In the genomic region with DNA sequence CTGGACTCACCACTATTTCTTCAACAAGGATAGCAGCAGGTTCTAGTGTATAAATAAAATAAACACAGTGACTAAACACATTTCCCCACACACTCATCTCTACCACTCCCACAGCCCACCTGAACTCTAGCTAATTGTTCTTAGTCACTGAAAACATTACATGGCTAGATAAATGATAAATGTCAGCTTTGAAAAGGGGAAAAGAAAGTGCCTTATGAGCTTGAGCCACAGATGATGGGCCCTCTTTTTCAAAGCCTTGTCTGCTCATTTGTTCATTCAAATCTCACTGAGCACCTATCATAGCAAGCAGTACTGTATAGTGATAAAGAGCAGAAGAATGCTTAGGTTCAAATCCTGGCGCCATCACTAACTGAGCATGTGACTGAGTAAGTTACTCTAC, we compare ENCODE assay signal across 15 cellular contexts. TPM values are rescaled to one million over a fixed set of nuclear protein-coding genes. Genes with fewer than 3 reads are reported as not detected.
DNase-seq lines count a peak whose midpoint lies in the region; ATAC-seq and TF ChIP-seq lines count a peak whose summit lies in the region.
"Had no signal": no experiment of that assay in that cellular context is flagged by ENCODE, and none has a peak within 500 bp of the region (broad histone marks: within the 10 kb centered on the region; RNA-seq: fewer than 3 reads in every experiment).

No MANE protein-coding gene starts in this region.

- H3K23ac ChIP-seq in IMR-90 (ENCODE audit: low read depth, low read length) = peak overlapping the region; percentile 8; the same call in 1 of the 2 replicates

- H4K5ac ChIP-seq in IMR-90 (ENCODE audit: low read depth, low read length) = no peak overlapping the region

- TF ChIP-seq CTCF in IMR-90 (conservative IDR thresholded peaks at IDR 0.05; ENCODE audit: low read depth, low read length) = no peak

- dilution Hi-C loops in IMR-90 (cut with HindIII; ENCODE audit: low sequenced_read_pairs, unreplicated experiment) = no loop called here

- peaks cover 5% of the 10 kb centered on the region; the same call in 1 of the 2 replicates for H3K4me1 ChIP-seq in IMR-90 (ENCODE audit: control insufficient read depth, insufficient read depth, low read length)

- no peak for TF ChIP-seq POLR2A in IMR-90 (IDR thresholded peaks at IDR 0.05; ENCODE audit: low read depth, low read length)

- no peaks in the 10 kb centered on the region for H3K9me3 Mint-ChIP-seq in activated CD4-positive, alpha-beta memory T cell treated with anti-CD3 and anti-CD28 coated beads for 36 hours
- no peaks in the 10 kb centered on the region for H3K9me3 Mint-ChIP-seq in activated CD4-positive, alpha-beta memory T cell treated with anti-CD3 and anti-CD28 coated beads, Interleukin-2, amount 10 ng/mL, durations not matched to agents 7 days and 5 days
- no peaks in the 10 kb centered on the region for H3K9me3 Mint-ChIP-seq in activated naive CD8-positive, alpha-beta T cell treated with anti-CD3 and anti-CD28 coated beads, Interleukin-2, amount 50 U/mL, for 24 hours

- no CpG with 5 or more reads among the region's 1 CpG for WGBS in IMR-90 (ENCODE audit: extremely low coverage in 2 of 2, insufficient read length in 1 of 2), 2 experiments

- no peak overlapping the region for H3K27ac ChIP-seq in IMR-90 (ENCODE audit: insufficient read depth, low read length)
- H3K27ac ChIP-seq: coronary artery, upper lobe of right lung had no signal

- no peak overlapping the region for H4K91ac ChIP-seq in IMR-90 (ENCODE audit: insufficient read depth, low read depth, low read length)

- H2AK9ac ChIP-seq in IMR-90 (replicated peaks; ENCODE audit: low read depth, low read length, poor library complexity) = no peak overlapping the region

- no peaks in the 10 kb centered on the region for H3K36me3 Mint-ChIP-seq in activated CD4-positive, alpha-beta memory T cell treated with anti-CD3 and anti-CD28 coated beads for 36 hours
- peaks cover 3% of the 10 kb centered on the region for H3K36me3 Mint-ChIP-seq in activated CD4-positive, alpha-beta memory T cell treated with anti-CD3 and anti-CD28 coated beads, Interleukin-2, amount 10 ng/mL, durations not matched to agents 7 days and 5 days (ENCODE audit: low read depth)
- H3K36me3 Mint-ChIP-seq in activated naive CD8-positive, alpha-beta T cell treated with anti-CD3 and anti-CD28 coated beads, Interleukin-2, amount 50 U/mL, for 24 hours (ENCODE audit: low read depth) = no peaks in the 10 kb centered on the region

- H3K9ac ChIP-seq in IMR-90 (ENCODE audit: low read depth, low read length) = no peak overlapping the region

- in situ Hi-C loops in IMR-90 (cut with MboI; ENCODE audit: low sequenced_read_pairs) = no loop called here

- H3K4ac ChIP-seq in IMR-90 (ENCODE audit: low read depth, low read length) = no peak overlapping the region

- H3K9me3 ChIP-seq in IMR-90 (ENCODE audit: control insufficient read depth, insufficient read depth, low read length) = no peaks in the 10 kb centered on the region
- H3K9me3 ChIP-seq: upper lobe of right lung had no signal

- H3K27me3 ChIP-seq in IMR-90 (ENCODE audit: control insufficient read depth, insufficient read depth, low read length) = no peaks in the 10 kb centered on the region
- H3K27me3 ChIP-seq: upper lobe of right lung had no signal

- no peak for TF ChIP-seq RAD21 in IMR-90 (IDR thresholded peaks at IDR 0.05; ENCODE audit: low read length)

- intact Hi-C loops in activated CD4-positive, alpha-beta memory T cell treated with anti-CD3 and anti-CD28 coated beads for 36 hours (cut with micrococcal nuclease) = loop anchor here (1.0 to 2.0 kb wide), 2 partner anchors 13 to 23 kb away; no protein-coding TSS in a partner anchor
- intact Hi-C loops in IMR-90 (cut with micrococcal nuclease) = no loop called here

- no peak overlapping the region for H2BK5ac ChIP-seq in IMR-90 (ENCODE audit: low read depth, low read length, poor library complexity, severe bottlenecking)

- H3K4me2 ChIP-seq in IMR-90 (ENCODE audit: low read depth, low read length) = no peak overlapping the region

- H3K14ac ChIP-seq in IMR-90 (replicated peaks; ENCODE audit: low read depth, low read length) = no peak overlapping the region

- ATAC-seq in IMR-90 (ENCODE audit: low read depth) = 0 out of 2 replicates have a peak, but pooled peaks have one; percentile 32
- peak; percentile 88 for ATAC-seq in activated naive CD8-positive, alpha-beta T cell treated with anti-CD3 and anti-CD28 coated beads, Interleukin-2, amount 50 U/mL, for 24 hours
- ATAC-seq: sciatic nerve, upper lobe of right lung had no signal

- DNase-seq in activated CD4-positive, alpha-beta memory T cell treated with anti-CD3 and anti-CD28 coated beads for 36 hours = peak; percentile 59
- no peak for DNase-seq in activated CD4-positive, alpha-beta memory T cell treated with anti-CD3 and anti-CD28 coated beads, Interleukin-2, amount 10 ng/mL, durations not matched to agents 7 days and 5 days
- peak; percentile 46 for DNase-seq in IMR-90
- no peak for DNase-seq in activated naive CD8-positive, alpha-beta T cell treated with anti-CD3 and anti-CD28 coated beads, Interleukin-2, amount 50 U/mL, for 24 hours
- peak; percentile 53 for DNase-seq in pons (ENCODE audit: low spot score)
- DNase-seq in amniotic stem cell (lab: John Stamatoyannopoulos, UW) = no peak
- no peak for DNase-seq in activated effector memory CD4-positive, alpha-beta T cell treated with anti-CD3 and anti-CD28 coated beads, Interleukin-2, amount 50 U/mL, for 16 hours
- no peak for DNase-seq in NCI-H524 (lab: John Stamatoyannopoulos, UW)
- DNase-seq: activated gamma-delta T cell, kidney, NCI-H1105, SHP77 treated with DMSO at 0.1 percent for 48 hours, upper lobe of right lung had no signal

- H2BK120ac ChIP-seq in IMR-90 (ENCODE audit: low read depth, low read length) = no peak overlapping the region

- no peak overlapping the region for H3K4me3 Mint-ChIP-seq in activated CD4-positive, alpha-beta memory T cell treated with anti-CD3 and anti-CD28 coated beads for 36 hours
- no peak overlapping the region for H3K4me3 Mint-ChIP-seq in activated CD4-positive, alpha-beta memory T cell treated with anti-CD3 and anti-CD28 coated beads, Interleukin-2, amount 10 ng/mL, durations not matched to agents 7 days and 5 days
- no peak overlapping the region for H3K4me3 Mint-ChIP-seq in activated naive CD8-positive, alpha-beta T cell treated with anti-CD3 and anti-CD28 coated beads, Interleukin-2, amount 50 U/mL, for 24 hours

- H3K36me3 ChIP-seq in IMR-90 (ENCODE audit: control insufficient read depth, insufficient read depth, low read length) = no peaks in the 10 kb centered on the region
- H3K36me3 ChIP-seq: upper lobe of right lung had no signal

- no peak overlapping the region for H2BK20ac ChIP-seq in IMR-90 (ENCODE audit: low read depth, low read length)

- no peak overlapping the region for H2AK5ac ChIP-seq in IMR-90 (ENCODE audit: low read depth, low read length)

- H3K4me1 Mint-ChIP-seq in activated CD4-positive, alpha-beta memory T cell treated with anti-CD3 and anti-CD28 coated beads for 36 hours (ENCODE audit: low read depth) = peaks cover 75% of the 10 kb centered on the region
- H3K4me1 Mint-ChIP-seq in activated CD4-positive, alpha-beta memory T cell treated with anti-CD3 and anti-CD28 coated beads, Interleukin-2, amount 10 ng/mL, durations not matched to agents 7 days and 5 days = peaks cover 43% of the 10 kb centered on the region
- H3K4me1 Mint-ChIP-seq in activated naive CD8-positive, alpha-beta T cell treated with anti-CD3 and anti-CD28 coated beads, Interleukin-2, amount 50 U/mL, for 24 hours = peaks cover 79% of the 10 kb centered on the region

- H4K20me1 ChIP-seq in IMR-90 (ENCODE audit: insufficient read depth, low read length) = peaks cover 13% of the 10 kb centered on the region; the same call in 1 of the 2 replicates

- no peak overlapping the region for H3K18ac ChIP-seq in IMR-90 (ENCODE audit: low read depth, low read length)

- CTCF ChIA-PET in activated CD4-positive, alpha-beta memory T cell treated with anti-CD3 and anti-CD28 coated beads for 36 hours (lab: Charles Lee) = interaction anchor here (0.9 to 2.8 kb wide), 10 partner anchors 15 to 204 kb away, joined by 3 to 9 read pairs (median 4); no protein-coding TSS in a partner anchor
- CTCF ChIA-PET in activated CD4-positive, alpha-beta memory T cell treated with anti-CD3 and anti-CD28 coated beads, Interleukin-2, amount 10 ng/mL, durations not matched to agents 7 days and 5 days (lab: Charles Lee) = interaction anchor here (1.2 to 1.4 kb wide), 3 partner anchors 13 to 204 kb away, joined by 3 read pairs; no protein-coding TSS in a partner anchor
- CTCF ChIA-PET in IMR-90 (lab: Yijun Ruan, JAX) = no interaction called here

- no peak overlapping the region for H2AFZ ChIP-seq in IMR-90 (replicated peaks; ENCODE audit: low read length, poor library complexity)

- no peak overlapping the region for H4K8ac ChIP-seq in IMR-90 (ENCODE audit: low read depth in 2 of 2, low read length in 2 of 2)

- no peak overlapping the region for H3K27ac Mint-ChIP-seq in activated CD4-positive, alpha-beta memory T cell treated with anti-CD3 and anti-CD28 coated beads for 36 hours
- no peak overlapping the region for H3K27ac Mint-ChIP-seq in activated CD4-positive, alpha-beta memory T cell treated with anti-CD3 and anti-CD28 coated beads, Interleukin-2, amount 10 ng/mL, durations not matched to agents 7 days and 5 days
- H3K27ac Mint-ChIP-seq in activated naive CD8-positive, alpha-beta T cell treated with anti-CD3 and anti-CD28 coated beads, Interleukin-2, amount 50 U/mL, for 24 hours = peak overlapping the region; percentile 4

- peaks cover 30 to 34% of the 10 kb centered on the region in 2 experiments for H3K79me1 ChIP-seq in IMR-90 (ENCODE audit: low read depth in 1 of 2, low read length in 2 of 2)

- H3K9me1 ChIP-seq in IMR-90 (ENCODE audit: insufficient read depth, low read length) = no peaks in the 10 kb centered on the region

- no peak overlapping the region for H3K56ac ChIP-seq in IMR-90 (ENCODE audit: extremely low read depth, insufficient read depth, low read length)

- no peaks in the 10 kb centered on the region for H3K27me3 Mint-ChIP-seq in activated CD4-positive, alpha-beta memory T cell treated with anti-CD3 and anti-CD28 coated beads for 36 hours
- H3K27me3 Mint-ChIP-seq in activated CD4-positive, alpha-beta memory T cell treated with anti-CD3 and anti-CD28 coated beads, Interleukin-2, amount 10 ng/mL, durations not matched to agents 7 days and 5 days = no peaks in the 10 kb centered on the region
- no peaks in the 10 kb centered on the region for H3K27me3 Mint-ChIP-seq in activated naive CD8-positive, alpha-beta T cell treated with anti-CD3 and anti-CD28 coated beads, Interleukin-2, amount 50 U/mL, for 24 hours

- POLR2A ChIA-PET in activated CD4-positive, alpha-beta memory T cell treated with anti-CD3 and anti-CD28 coated beads for 36 hours (lab: Charles Lee) = interaction anchor here (0.9 to 1.3 kb wide), 7 partner anchors 13 to 110 kb away, joined by 3 to 10 read pairs (median 6); no protein-coding TSS in a partner anchor
- POLR2A ChIA-PET in activated CD4-positive, alpha-beta memory T cell treated with anti-CD3 and anti-CD28 coated beads, Interleukin-2, amount 10 ng/mL, durations not matched to agents 7 days and 5 days (lab: Charles Lee) = interaction anchor here (0.7 to 1.1 kb wide), 3 partner anchors 17 to 37 kb away, joined by 3 to 4 read pairs (median 3); no protein-coding TSS in a partner anchor
- POLR2A ChIA-PET in IMR-90 (lab: Charles Lee; ENCODE audit: unreplicated experiment) = no interaction called here

- BruUV-seq in IMR-90 (replicated peaks; lab: Mats Ljungman, UMichigan) = no TSS peak

- H3K4me3 ChIP-seq in IMR-90 (ENCODE audit: insufficient read depth, low read depth, low read length) = no peak overlapping the region
- H3K4me3 ChIP-seq: coronary artery, upper lobe of right lung had no signal

- no peak overlapping the region for H2BK15ac ChIP-seq in IMR-90 (ENCODE audit: low read depth, low read length)

RNA-seq across cellular contexts. Expression of a gene that starts 58.3 kb away (rescaled TPM):
- 10 to 100 TPM; 26.1 to 26.2 TPM for total RNA-seq in activated CD4-positive, alpha-beta memory T cell treated with anti-CD3 and anti-CD28 coated beads for 36 hours
- 10 to 100 TPM; 36.4 to 43.0 TPM for total RNA-seq in activated CD4-positive, alpha-beta memory T cell treated with anti-CD3 and anti-CD28 coated beads, Interleukin-2, amount 10 ng/mL, durations not matched to agents 7 days and 5 days
- total RNA-seq in IMR-90 (2012; rRNA removed) = 8.2 and 17.2 TPM in 2 replicates
- 7.5 and 9.1 TPM in 2 replicates for polyA plus RNA-seq in IMR-90 (2012; rRNA removed)
- 4.5 and 6.9 TPM in 2 replicates for polyA plus RNA-seq in IMR-90 (2012; cell fraction: cytosol; rRNA removed)
- 18.6 and 18.8 TPM in 2 replicates for polyA plus RNA-seq in IMR-90 (2012; cell fraction: nucleus; rRNA removed; ENCODE audit: low replicate concordance)

Comparison
In these comparisons a context has a peak if more than half of its experiments do, and no peak if none do; other contexts are left out.
1. DNase-seq: peak in activated CD4-positive, alpha-beta memory T cell treated with anti-CD3 and anti-CD28 coated beads for 36 hours (single experiment), IMR-90 (single experiment) and pons (single experiment); none in activated CD4-positive, alpha-beta memory T cell treated with anti-CD3 and anti-CD28 coated beads, Interleukin-2, amount 10 ng/mL, durations not matched to agents 7 days and 5 days (single experiment), activated naive CD8-positive, alpha-beta T cell treated with anti-CD3 and anti-CD28 coated beads, Interleukin-2, amount 50 U/mL, for 24 hours (single experiment), amniotic stem cell (single experiment), activated effector memory CD4-positive, alpha-beta T cell treated with anti-CD3 and anti-CD28 coated beads, Interleukin-2, amount 50 U/mL, for 16 hours (single experiment) and NCI-H524 (0 of 2).